Comparison of ENCODE assay signal across 20 cellular contexts in the genomic region with DNA sequence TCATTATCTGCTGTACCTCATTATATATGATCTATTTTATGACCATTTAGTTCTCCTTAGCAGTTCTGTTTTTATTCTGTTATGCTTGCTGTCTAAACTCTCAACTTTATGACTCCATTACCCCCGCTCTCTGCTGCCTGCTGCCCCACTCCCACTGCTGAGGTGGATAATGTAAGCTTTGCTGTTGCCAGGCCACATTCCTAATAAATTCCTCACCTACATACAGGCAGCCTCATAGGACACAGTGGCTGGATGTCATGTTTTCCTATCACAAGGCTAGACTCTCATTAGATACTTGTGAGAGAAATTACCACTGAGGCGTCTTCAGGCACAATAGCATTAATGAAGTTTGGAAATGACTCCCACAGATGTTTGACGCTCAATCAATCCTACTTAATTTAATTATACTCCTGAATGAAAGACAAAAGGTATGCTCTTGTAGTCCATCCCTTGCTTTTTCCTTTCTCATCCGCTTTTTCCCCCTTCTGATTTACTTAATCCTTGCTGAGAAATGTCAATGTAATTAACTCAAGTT.
"Had no signal": no experiment of that assay in that cellular context is flagged by ENCODE, and none has a peak within 500 bp of the region (broad histone marks: within the 10 kb centered on the region; RNA-seq: fewer than 3 reads in every experiment).

No MANE protein-coding gene starts in this region.

- H3K36me3 ChIP-seq: gastrocnemius medialis, heart left ventricle, upper lobe of right lung had no signal

- H3K27ac ChIP-seq: gastrocnemius medialis, heart left ventricle, upper lobe of right lung had no signal

- H3K9me3 ChIP-seq: gastrocnemius medialis, heart left ventricle, upper lobe of right lung had no signal

- H3K27me3 Mint-ChIP-seq: activated B cell treated with CpG ODN at 0.5 μM for 24 hours; activated CD8-positive, alpha-beta T cell treated with anti-CD3 and anti-CD28 coated beads for 36 hours; brain; memory B cell; progenitor cell of endocrine pancreas; stimulated activated naive CD8-positive, alpha-beta T cell treated with anti-CD3 and anti-CD28 coated beads, Interleukin-15, amount 100 ng/mL, for 72 hours had no signal

- H3K4me3 ChIP-seq: gastrocnemius medialis, heart left ventricle, upper lobe of right lung had no signal

- H3K36me3 Mint-ChIP-seq: activated naive CD4-positive, alpha-beta T cell treated with anti-CD3 and anti-CD28 coated beads, Interleukin-2, amount 50 U/mL, for 72 hours; brain; memory B cell; natural killer cell had no signal

- H3K4me1 Mint-ChIP-seq: activated B cell treated with CpG ODN at 0.5 μM for 24 hours; memory B cell; natural killer cell; stimulated activated naive CD8-positive, alpha-beta T cell treated with anti-CD3 and anti-CD28 coated beads, Interleukin-15, amount 100 ng/mL, for 72 hours had no signal

- H3K4me1 ChIP-seq: gastrocnemius medialis, heart left ventricle, upper lobe of right lung had no signal

- H3K4me3 Mint-ChIP-seq: activated B cell treated with CpG ODN at 0.5 μM for 24 hours; activated CD8-positive, alpha-beta T cell treated with anti-CD3 and anti-CD28 coated beads for 36 hours; brain; memory B cell; natural killer cell; stimulated activated naive CD8-positive, alpha-beta T cell treated with anti-CD3 and anti-CD28 coated beads, Interleukin-15, amount 100 ng/mL, for 72 hours; T-helper 1 cell treated with Interleukin-12 subunit alpha and Interleukin-12 subunit beta and Interleukin-4 antibody, amounts not matched to agents 30 μg/mL and 1 μg/mL, for 36 hours had no signal

- ATAC-seq: activated CD8-positive, alpha-beta T cell treated with anti-CD3 and anti-CD28 coated beads for 36 hours; activated naive CD4-positive, alpha-beta T cell treated with anti-CD3 and anti-CD28 coated beads, Interleukin-2, amount 50 U/mL, for 72 hours; gastrocnemius medialis; heart left ventricle; left ventricle myocardium superior; natural killer cell; sciatic nerve; stimulated activated naive CD8-positive, alpha-beta T cell treated with anti-CD3 and anti-CD28 coated beads, Interleukin-15, amount 100 ng/mL, for 72 hours; upper lobe of right lung had no signal

- DNase-seq: activated B cell treated with CpG ODN at 0.5 μM for 24 hours; activated CD4-positive, alpha-beta T cell treated with anti-CD3 and anti-CD28 coated beads for 48 hours; activated CD8-positive, alpha-beta T cell treated with anti-CD3 and anti-CD28 coated beads for 36 hours; activated effector memory CD4-positive, alpha-beta T cell treated with anti-CD3 and anti-CD28 coated beads, Interleukin-2, amount 50 U/mL, for 16 hours; activated T-cell treated with anti-CD3 and anti-CD28 coated beads, Interleukin-2, amount 50 U/mL, for 48 hours; cerebellar nuclear complex; effector memory CD4-positive, alpha-beta T cell; gastrocnemius medialis; heart left ventricle; left ventricle myocardium superior; natural killer cell; occipital lobe; stimulated activated naive CD8-positive, alpha-beta T cell treated with anti-CD3 and anti-CD28 coated beads, Interleukin-15, amount 100 ng/mL, for 72 hours; upper lobe of right lung had no signal

- H3K27me3 ChIP-seq: gastrocnemius medialis, heart left ventricle, upper lobe of right lung had no signal

- H3K9me3 Mint-ChIP-seq: activated B cell treated with CpG ODN at 0.5 μM for 24 hours; brain; T-helper 1 cell treated with Interleukin-12 subunit alpha and Interleukin-12 subunit beta and Interleukin-4 antibody, amounts not matched to agents 30 μg/mL and 1 μg/mL, for 36 hours had no signal

- H3K27ac Mint-ChIP-seq: activated B cell treated with CpG ODN at 0.5 μM for 24 hours; activated CD8-positive, alpha-beta T cell treated with anti-CD3 and anti-CD28 coated beads for 36 hours; activated naive CD4-positive, alpha-beta T cell treated with anti-CD3 and anti-CD28 coated beads, Interleukin-2, amount 50 U/mL, for 72 hours; memory B cell; natural killer cell; progenitor cell of endocrine pancreas; stimulated activated naive CD8-positive, alpha-beta T cell treated with anti-CD3 and anti-CD28 coated beads, Interleukin-15, amount 100 ng/mL, for 72 hours; T-helper 1 cell treated with Interleukin-12 subunit alpha and Interleukin-12 subunit beta and Interleukin-4 antibody, amounts not matched to agents 30 μg/mL and 1 μg/mL, for 36 hours had no signal
